13 cellular contexts compared by ENCODE assay signal in genomic region chr22:17734197-17734596, GRCh38. TPM values are rescaled to one million over a fixed set of nuclear protein-coding genes. Genes with fewer than 3 reads are reported as not detected.
DNase-seq lines count a peak whose midpoint lies in the region; ATAC-seq, FAIRE-seq and TF ChIP-seq lines count a peak whose summit lies in the region.
"Had no signal": no experiment of that assay in that cellular context is flagged by ENCODE, and none has a peak within 500 bp of the region (broad histone marks: within the 10 kb centered on the region; RNA-seq: fewer than 3 reads in every experiment).

No MANE protein-coding gene starts in this region.

- H3K27me3 Mint-ChIP-seq in T-helper 17 cell (no peaks in the 10 kb centered on the region), endodermal cell (ENCODE audit: insufficient read depth) (no peaks in the 10 kb centered on the region)

- no peaks in the 10 kb centered on the region for H3K9me3 Mint-ChIP-seq in endodermal cell

- intact Hi-C loops in pancreas (cut with DNase I) = no loop called here

- H3K4me3 ChIP-seq in endodermal cell (ENCODE audit: low read length) (no peak overlapping the region), pancreas (no peak overlapping the region)
- H3K4me3 ChIP-seq: left ventricle myocardium inferior had no signal

- peaks cover 49% of the 10 kb centered on the region for H3K36me3 ChIP-seq in endodermal cell (ENCODE audit: control insufficient read depth, insufficient read depth, low read length)
- peaks cover 0 to 30% (median 9%) of the 10 kb centered on the region in 3 donors for H3K36me3 ChIP-seq in pancreas

- no peak overlapping the region for H3K9ac ChIP-seq in endodermal cell (ENCODE audit: extremely low read depth, low read length, poor library complexity, severe bottlenecking)

- peak; percentile 12 to 14 for DNase-seq in stimulated activated CD4-positive, alpha-beta T cell treated with anti-CD3 and anti-CD28 coated beads, Interleukin-15, amount 100 ng/mL, for 48 hours (ENCODE audit: low read depth in 2 of 2)
- no peak for DNase-seq in stimulated activated CD4-positive, alpha-beta T cell treated with anti-CD3 and anti-CD28 coated beads, Interleukin-4, amount 100 ng/mL, for 4 hours
- no peak for DNase-seq in T-helper 17 cell
- DNase-seq in endodermal cell = peak; percentile 6
- peak; percentile 52 for DNase-seq in stromal cell of bone marrow (ENCODE audit: low read depth)
- DNase-seq in NCI-H510A treated with DMSO at 0.1 percent for 48 hours (lab: John Stamatoyannopoulos, UW) = no peak
- no peak for DNase-seq in pancreas
- DNase-seq: left ventricle myocardium inferior, NCI-H1436 treated with DMSO at 0.1 percent for 48 hours had no signal

- H3K4me1 ChIP-seq in endodermal cell (ENCODE audit: control insufficient read depth, insufficient read depth, low read length) (no peaks in the 10 kb centered on the region), pancreas (no peaks in the 10 kb centered on the region)

- H3K9me3 ChIP-seq in T-helper 17 cell (ENCODE audit: control insufficient read depth, low read length, poor library complexity, severe bottlenecking) (no peaks in the 10 kb centered on the region), endodermal cell (ENCODE audit: control insufficient read depth, low read length) (no peaks in the 10 kb centered on the region), pancreas (no peaks in the 10 kb centered on the region)
- H3K9me3 ChIP-seq: left ventricle myocardium inferior had no signal

- TF ChIP-seq CTCF in endodermal cell (conservative IDR thresholded peaks at IDR 0.05) (no peak), pancreas (IDR thresholded peaks at IDR 0.05) (no peak)

- H3K27me3 ChIP-seq in endodermal cell (ENCODE audit: control insufficient read depth, insufficient read depth, low read length, poor library complexity, severe bottlenecking) (no peaks in the 10 kb centered on the region), pancreas (no peaks in the 10 kb centered on the region)

- H3K27ac ChIP-seq in endodermal cell (ENCODE audit: low read depth, low read length) (no peak overlapping the region), pancreas (no peak overlapping the region)
- H3K27ac ChIP-seq: epithelial cell of prostate, left ventricle myocardium inferior had no signal

- H3K27ac Mint-ChIP-seq in T-helper 17 cell = peak overlapping the region; percentile 49
- H3K27ac Mint-ChIP-seq in endodermal cell = no peak overlapping the region

- ATAC-seq in T-helper 17 cell (peak; percentile 55), HG02938 (IDR thresholded peaks at IDR 0.05; ENCODE audit: unreplicated experiment) (no peak), pancreas (no peak)
- ATAC-seq: Panc1 had no signal

- no peak for FAIRE-seq in pancreas (lab: Jason Lieb, UNC)
- FAIRE-seq: D721Med had no signal

- H3K36me3 Mint-ChIP-seq in T-helper 17 cell (ENCODE audit: low read depth) (peaks cover 9% of the 10 kb centered on the region), endodermal cell (ENCODE audit: low read depth) (peaks cover 43% of the 10 kb centered on the region)

- H3K4me3 Mint-ChIP-seq in T-helper 17 cell = no peak overlapping the region
- H3K4me3 Mint-ChIP-seq in endodermal cell = no peak overlapping the region

- H3K4me1 Mint-ChIP-seq in T-helper 17 cell (peaks cover 16% of the 10 kb centered on the region), endodermal cell (no peaks in the 10 kb centered on the region)

- WGBS in endodermal cell (ENCODE audit: insufficient coverage in 1 of 2, insufficient read length in 1 of 2), 2 experiments = 90 to 93% methylated on average over 4 of the region's 4 CpGs
- WGBS in pancreas, 2 donors = 81 to 84% methylated on average over 4 of the region's 4 CpGs

RNA-seq across cellular contexts. Expression of gene BID, which starts 40.1 kb away (rescaled TPM):
- total RNA-seq in T-helper 17 cell (10 to 100 TPM; 18.3 to 24.2 TPM), endodermal cell (10 to 100 TPM; 20.1 to 24.4 TPM), pancreas (10 to 100 TPM in 1 of 6 donors, 1 to 10 TPM in 5; 3.2 to 15.7 (median 6.6) TPM)
- polyA plus RNA-seq in endodermal cell (2013, experiment 1 of 2) = 22.8 TPM
- 19.1 TPM for polyA plus RNA-seq in endodermal cell (2013, experiment 2 of 2)
- polyA plus RNA-seq in pancreas = 10 to 100 TPM in 1 of 2 donors, 1 to 10 TPM in 1; 8.2 to 10.2 TPM

Comparison
In these comparisons a context has a peak if more than half of its experiments do, and no peak if none do; other contexts are left out.
1. DNase-seq: peak in stimulated activated CD4-positive, alpha-beta T cell treated with anti-CD3 and anti-CD28 coated beads, Interleukin-15, amount 100 ng/mL, for 48 hours (2 of 2), endodermal cell (single experiment) and stromal cell of bone marrow (single experiment); none in stimulated activated CD4-positive, alpha-beta T cell treated with anti-CD3 and anti-CD28 coated beads, Interleukin-4, amount 100 ng/mL, for 4 hours (0 of 2), T-helper 17 cell (0 of 3), NCI-H510A treated with DMSO at 0.1 percent for 48 hours (single experiment) and pancreas (0 of 6).